Comparison of ENCODE assay signal across 19 cellular contexts in the genomic region with DNA sequence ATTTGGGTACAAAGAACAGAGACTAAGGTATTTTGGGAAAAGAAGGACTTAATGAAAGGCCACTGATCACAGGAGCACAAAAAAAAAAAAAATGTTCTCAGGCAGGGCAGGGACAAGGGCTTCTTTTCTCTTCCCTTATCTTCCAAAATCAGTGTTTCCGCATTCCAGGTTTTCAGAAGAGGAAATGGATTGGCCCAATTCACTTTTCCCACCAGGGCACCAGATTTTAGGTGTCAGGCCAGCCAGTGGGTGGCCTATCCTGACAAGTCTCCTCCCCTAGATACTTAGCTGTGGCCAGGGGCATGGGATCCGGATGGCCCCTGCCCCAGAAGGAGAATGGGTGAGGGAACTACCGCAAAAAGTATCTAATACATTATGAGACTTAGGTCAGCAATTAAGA.
DNase-seq lines count a peak whose midpoint lies in the region; ATAC-seq and TF ChIP-seq lines count a peak whose summit lies in the region.
"Had no signal": no experiment of that assay in that cellular context is flagged by ENCODE, and none has a peak within 500 bp of the region (broad histone marks: within the 10 kb centered on the region; RNA-seq: fewer than 3 reads in every experiment).

No MANE protein-coding gene starts in this region.

- no peak for TF ChIP-seq CTCF in HEK293 (tag by site-specific recombination; IDR thresholded peaks at IDR 0.05)
- no peak for TF ChIP-seq CTCF in body of pancreas (IDR thresholded peaks at IDR 0.05)
- no peak for TF ChIP-seq CTCF in upper lobe of right lung (IDR thresholded peaks at IDR 0.05)

- CTCF ChIA-PET in HEK293 (lab: Yijun Ruan, JAX): no interaction called here

- POLR2A ChIA-PET in HEK293 (lab: Yijun Ruan, JAX): no interaction called here

- DNase-seq in COLO829 (ENCODE audit: low spot score) (peak; percentile 54), body of pancreas (peak in 2 of 4 donors; percentile 21 to 29), mesendoderm (peak; percentile 97), T-helper 2 cell (no peak), upper lobe of right lung (no peak)
- no peak for DNase-seq in activated naive CD4-positive, alpha-beta T cell treated with anti-CD3 and anti-CD28 coated beads, Interleukin-2, amount 50 U/mL, for 72 hours (ENCODE audit: low spot score in 2 of 2)
- DNase-seq: 8988T; CD4-positive, alpha-beta memory T cell; EL; IMR-90; NCI-H1694; NCI-H2081; NCI-H2171; NCI-H526; Right ventricle myocardium superior had no signal

- H3K36me3 ChIP-seq in HEK293 (ENCODE audit: control insufficient read depth in 2 of 2, insufficient read depth in 1 of 2, low read length in 2 of 2) (no peaks in the 10 kb centered on the region), body of pancreas (replicated peaks in 1 of 2; ENCODE audit: insufficient read depth in 1 of 2, low read depth in 2 of 2) (no peaks in the 10 kb centered on the region), mesendoderm (ENCODE audit: control insufficient read depth, insufficient read depth, low read length) (no peaks in the 10 kb centered on the region), upper lobe of right lung (no peaks in the 10 kb centered on the region)
- H3K36me3 ChIP-seq: BLaER1 treated with 17β-estradiol and CSF1 and Interleukin-3, amounts not matched to agents 10 nM and 100 nM; HAP-1 had no signal

- no peak overlapping the region for H3K9ac ChIP-seq in mesendoderm (ENCODE audit: low read length)
- H3K9ac ChIP-seq: BLaER1 treated with 17β-estradiol and CSF1 and Interleukin-3, amounts not matched to agents 10 nM and 100 nM had no signal

- peak overlapping the region; percentile 62 for H2BK5ac ChIP-seq in mesendoderm (ENCODE audit: low read length)

- no peak overlapping the region for H3K4ac ChIP-seq in mesendoderm (ENCODE audit: low read depth, low read length)

- H3K9me3 Mint-ChIP-seq in activated naive CD4-positive, alpha-beta T cell treated with anti-CD3 and anti-CD28 coated beads, Interleukin-2, amount 50 U/mL, for 72 hours: no peaks in the 10 kb centered on the region

- no peaks in the 10 kb centered on the region for H3K79me1 ChIP-seq in mesendoderm (ENCODE audit: low read length)

- H3K4me1 ChIP-seq in HEK293 (ENCODE audit: control insufficient read depth, insufficient read depth, low read length) (no peaks in the 10 kb centered on the region), body of pancreas (peaks cover 5% of the 10 kb centered on the region), mesendoderm (ENCODE audit: control insufficient read depth, low read depth, low read length) (peaks cover 2% of the 10 kb centered on the region), upper lobe of right lung (no peaks in the 10 kb centered on the region)
- H3K4me1 ChIP-seq: HAP-1 had no signal

- H2BK15ac ChIP-seq in mesendoderm (replicated peaks; ENCODE audit: low read depth): no peak overlapping the region

- H3K27me3 ChIP-seq in body of pancreas: no peaks in the 10 kb centered on the region
- no peaks in the 10 kb centered on the region for H3K27me3 ChIP-seq in mesendoderm (ENCODE audit: insufficient read depth, low read length, poor library complexity)
- H3K27me3 ChIP-seq in upper lobe of right lung: no peaks in the 10 kb centered on the region
- H3K27me3 ChIP-seq: BLaER1 treated with 17β-estradiol and CSF1 and Interleukin-3, amounts not matched to agents 10 nM and 100 nM had no signal

- no peak overlapping the region for H3K18ac ChIP-seq in mesendoderm (ENCODE audit: low read length)

- TF ChIP-seq POLR2A in body of pancreas (IDR thresholded peaks at IDR 0.05): no peak

- no peak overlapping the region for H3K4me2 ChIP-seq in mesendoderm (ENCODE audit: low read length)
- H3K4me2 ChIP-seq: BLaER1 treated with 17β-estradiol and CSF1 and Interleukin-3, amounts not matched to agents 10 nM and 100 nM had no signal

- 71 to 78% methylated on average over 3 of the region's 3 CpGs for WGBS in body of pancreas, 2 donors
- WGBS in mesendoderm (ENCODE audit: extremely low coverage, insufficient coverage, low lambda C conversion rate): no CpG with 5 or more reads among the region's 3 CpGs

- no peak overlapping the region for H4K5ac ChIP-seq in mesendoderm (ENCODE audit: low read length)

- H3K23ac ChIP-seq in mesendoderm (ENCODE audit: low read length): no peak overlapping the region

- no peak overlapping the region for H2AK5ac ChIP-seq in mesendoderm (ENCODE audit: low read length)

- no peaks in the 10 kb centered on the region for H3K36me3 Mint-ChIP-seq in activated naive CD4-positive, alpha-beta T cell treated with anti-CD3 and anti-CD28 coated beads, Interleukin-2, amount 50 U/mL, for 72 hours
- H3K36me3 Mint-ChIP-seq: CD4-positive, alpha-beta memory T cell had no signal

- no peak overlapping the region for H2BK120ac ChIP-seq in mesendoderm (ENCODE audit: low read depth, low read length)

- H3K4me3 ChIP-seq in HEK293 (ENCODE audit: low read depth, low read length) (no peak overlapping the region), body of pancreas (no peak overlapping the region), mesendoderm (ENCODE audit: low read length) (no peak overlapping the region), upper lobe of right lung (no peak overlapping the region)
- H3K4me3 ChIP-seq: BLaER1 treated with 17β-estradiol and CSF1 and Interleukin-3, amounts not matched to agents 10 nM and 100 nM; HAP-1 had no signal

- intact Hi-C loops in body of pancreas (cut with DNase I) (no loop called here), upper lobe of right lung (cut with DNase I) (no loop called here)

- H3K56ac ChIP-seq in mesendoderm (ENCODE audit: low read length): peak overlapping the region; percentile 52

- no peak overlapping the region for H3K27ac Mint-ChIP-seq in activated naive CD4-positive, alpha-beta T cell treated with anti-CD3 and anti-CD28 coated beads, Interleukin-2, amount 50 U/mL, for 72 hours
- H3K27ac Mint-ChIP-seq: CD4-positive, alpha-beta memory T cell had no signal

- no peaks in the 10 kb centered on the region for H3K9me3 ChIP-seq in HEK293 (ENCODE audit: control insufficient read depth, insufficient read depth, low read depth, low read length)
- no peaks in the 10 kb centered on the region for H3K9me3 ChIP-seq in body of pancreas
- H3K9me3 ChIP-seq in upper lobe of right lung: no peaks in the 10 kb centered on the region
- H3K9me3 ChIP-seq: BLaER1 treated with 17β-estradiol and CSF1 and Interleukin-3, amounts not matched to agents 10 nM and 100 nM; HAP-1 had no signal

- H4K8ac ChIP-seq in mesendoderm (ENCODE audit: low read depth, low read length): no peak overlapping the region

- H3K79me2 ChIP-seq in mesendoderm (ENCODE audit: control insufficient read depth, insufficient read depth, low read length): no peaks in the 10 kb centered on the region

- H3K27ac ChIP-seq in HEK293 (ENCODE audit: extremely low read depth, low read depth, low read length): no peak overlapping the region
- peak overlapping the region in 3 of 4 donors; percentile 58 to 78 (median 71) for H3K27ac ChIP-seq in body of pancreas
- H3K27ac ChIP-seq in mesendoderm (ENCODE audit: low read depth, low read length): peak overlapping the region; percentile 10
- H3K27ac ChIP-seq in upper lobe of right lung: no peak overlapping the region
- H3K27ac ChIP-seq: BLaER1 treated with 17β-estradiol and CSF1 and Interleukin-3, amounts not matched to agents 10 nM and 100 nM; HL-60 had no signal

- peak; percentile 85 for ATAC-seq in body of pancreas
- ATAC-seq in activated naive CD4-positive, alpha-beta T cell treated with anti-CD3 and anti-CD28 coated beads, Interleukin-2, amount 50 U/mL, for 72 hours: no peak
- no peak for ATAC-seq in upper lobe of right lung

TF ChIP-seq in HEK293, 187 proteins besides CTCF, POLR2A, EP300 and RAD21:
- TF ChIP-seq ZNF211 (tag by site-specific recombination; IDR thresholded peaks at IDR 0.05; ENCODE audit: low read depth): no peak
- TF ChIP-seq ZBTB17 (tag by site-specific recombination; IDR thresholded peaks at IDR 0.05): 0 out of 2 replicates have a peak, but pooled peaks have one; percentile 19
- TF ChIP-seq, protein P1, sequence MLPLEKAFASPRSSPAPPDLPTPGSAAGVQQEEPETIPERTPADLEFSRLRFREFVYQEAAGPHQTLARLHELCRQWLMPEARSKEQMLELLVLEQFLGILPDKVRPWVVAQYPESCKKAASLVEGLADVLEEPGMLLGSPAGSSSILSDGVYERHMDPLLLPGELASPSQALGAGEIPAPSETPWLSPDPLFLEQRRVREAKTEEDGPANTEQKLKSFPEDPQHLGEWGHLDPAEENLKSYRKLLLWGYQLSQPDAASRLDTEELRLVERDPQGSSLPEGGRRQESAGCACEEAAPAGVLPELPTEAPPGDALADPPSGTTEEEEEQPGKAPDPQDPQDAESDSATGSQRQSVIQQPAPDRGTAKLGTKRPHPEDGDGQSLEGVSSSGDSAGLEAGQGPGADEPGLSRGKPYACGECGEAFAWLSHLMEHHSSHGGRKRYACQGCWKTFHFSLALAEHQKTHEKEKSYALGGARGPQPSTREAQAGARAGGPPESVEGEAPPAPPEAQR (tag by site-specific recombination; IDR thresholded peaks at IDR 0.05): no peak
- TF ChIP-seq, protein P2, sequence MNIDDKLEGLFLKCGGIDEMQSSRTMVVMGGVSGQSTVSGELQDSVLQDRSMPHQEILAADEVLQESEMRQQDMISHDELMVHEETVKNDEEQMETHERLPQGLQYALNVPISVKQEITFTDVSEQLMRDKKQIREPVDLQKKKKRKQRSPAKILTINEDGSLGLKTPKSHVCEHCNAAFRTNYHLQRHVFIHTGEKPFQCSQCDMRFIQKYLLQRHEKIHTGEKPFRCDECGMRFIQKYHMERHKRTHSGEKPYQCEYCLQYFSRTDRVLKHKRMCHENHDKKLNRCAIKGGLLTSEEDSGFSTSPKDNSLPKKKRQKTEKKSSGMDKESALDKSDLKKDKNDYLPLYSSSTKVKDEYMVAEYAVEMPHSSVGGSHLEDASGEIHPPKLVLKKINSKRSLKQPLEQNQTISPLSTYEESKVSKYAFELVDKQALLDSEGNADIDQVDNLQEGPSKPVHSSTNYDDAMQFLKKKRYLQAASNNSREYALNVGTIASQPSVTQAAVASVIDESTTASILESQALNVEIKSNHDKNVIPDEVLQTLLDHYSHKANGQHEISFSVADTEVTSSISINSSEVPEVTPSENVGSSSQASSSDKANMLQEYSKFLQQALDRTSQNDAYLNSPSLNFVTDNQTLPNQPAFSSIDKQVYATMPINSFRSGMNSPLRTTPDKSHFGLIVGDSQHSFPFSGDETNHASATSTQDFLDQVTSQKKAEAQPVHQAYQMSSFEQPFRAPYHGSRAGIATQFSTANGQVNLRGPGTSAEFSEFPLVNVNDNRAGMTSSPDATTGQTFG (tag by site-specific recombination; IDR thresholded peaks at IDR 0.05; ENCODE audit: borderline replicate concordance): no peak

Comparison
In these comparisons a context has a peak if more than half of its experiments do, and no peak if none do; other contexts are left out.
1. DNase-seq: peak in COLO829 (single experiment) and mesendoderm (single experiment); none in activated naive CD4-positive, alpha-beta T cell treated with anti-CD3 and anti-CD28 coated beads, Interleukin-2, amount 50 U/mL, for 72 hours (0 of 2), T-helper 2 cell (0 of 5) and upper lobe of right lung (single experiment).
2. H3K27ac ChIP-seq: peak in body of pancreas (3 of 4) and mesendoderm (single experiment); none in HEK293 (single experiment) and upper lobe of right lung (single experiment).